22 cellular contexts compared by ENCODE assay signal in genomic region chr17:67042104-67042899, GRCh38. TPM values are rescaled to one million over a fixed set of nuclear protein-coding genes. Genes with fewer than 3 reads are reported as not detected.
"Had no signal": no experiment of that assay in that cellular context is flagged by ENCODE, and none has a peak within 500 bp of the region (broad histone marks: within the 10 kb centered on the region; RNA-seq: fewer than 3 reads in every experiment).

No MANE protein-coding gene starts in this region.

- H3K4me1 Mint-ChIP-seq: activated CD4-positive, alpha-beta T cell treated with anti-CD3 and anti-CD28 coated beads, Interleukin-2, amount 10 ng/mL, durations not matched to agents 7 days and 5 days; activated naive CD4-positive, alpha-beta T cell treated with anti-CD3 and anti-CD28 coated beads, Interleukin-2, amount 50 U/mL, for 24 hours; activated T-helper 17 cell treated with anti-CD3 and anti-CD28 coated beads, Interleukin-2, amount 50 U/mL, for 72 hours had no signal

- H3K4me3 ChIP-seq: left lung, tibial artery, vagina had no signal

- H3K4me3 Mint-ChIP-seq: activated CD4-positive, alpha-beta T cell treated with anti-CD3 and anti-CD28 coated beads, Interleukin-2, amount 10 ng/mL, durations not matched to agents 7 days and 5 days; activated naive CD4-positive, alpha-beta T cell treated with anti-CD3 and anti-CD28 coated beads, Interleukin-2, amount 50 U/mL, for 24 hours; activated T-helper 17 cell treated with anti-CD3 and anti-CD28 coated beads, Interleukin-2, amount 50 U/mL, for 72 hours; brain; endodermal cell; nephron progenitor cell; T-helper 17 cell had no signal

- H3K27me3 Mint-ChIP-seq: activated CD4-positive, alpha-beta T cell treated with anti-CD3 and anti-CD28 coated beads, Interleukin-2, amount 10 ng/mL, durations not matched to agents 7 days and 5 days had no signal

- DNase-seq: activated CD4-positive, alpha-beta T cell treated with anti-CD3 and anti-CD28 coated beads, Interleukin-2, amount 10 ng/mL, durations not matched to agents 7 days and 5 days; activated CD4-positive, CD25-positive, alpha-beta regulatory T cell; activated CD8-positive, alpha-beta memory T cell treated with anti-CD3 and anti-CD28 coated beads for 24 hours; activated T-cell treated with anti-CD3 and anti-CD28 coated beads for 4 hours; cerebellar nuclear complex; dermis blood vessel endothelial cell; endodermal cell; erythroblast; hypothalamus; left lung; nephron progenitor cell; stimulated activated CD4-positive, alpha-beta T cell treated with anti-CD3 and anti-CD28 coated beads, Interleukin-15, amount 100 ng/mL, for 24 hours; stimulated activated CD4-positive, alpha-beta T cell treated with anti-CD3 and anti-CD28 coated beads, Interleukin-4, amount 100 ng/mL, for 4 hours; T-helper 17 cell; tibial artery had no signal

- H3K27ac Mint-ChIP-seq: activated CD4-positive, alpha-beta T cell treated with anti-CD3 and anti-CD28 coated beads, Interleukin-2, amount 10 ng/mL, durations not matched to agents 7 days and 5 days; activated naive CD4-positive, alpha-beta T cell treated with anti-CD3 and anti-CD28 coated beads, Interleukin-2, amount 50 U/mL, for 24 hours; activated T-helper 17 cell treated with anti-CD3 and anti-CD28 coated beads, Interleukin-2, amount 50 U/mL, for 72 hours; endodermal cell; nephron progenitor cell; T-helper 17 cell had no signal

- H3K27ac ChIP-seq: left lung, tibial artery, vagina had no signal

- H3K9me3 ChIP-seq: vagina had no signal

- H3K36me3 ChIP-seq: left lung, tibial artery, vagina had no signal

- ATAC-seq: activated T-helper 17 cell treated with anti-CD3 and anti-CD28 coated beads, Interleukin-2, amount 50 U/mL, for 72 hours; left lung; T-helper 17 cell had no signal

- H3K4me1 ChIP-seq: left lung, tibial artery, vagina had no signal

- H3K27me3 ChIP-seq: left lung, vagina had no signal

RNA-seq across cellular contexts. Expression of gene CACNG1, which starts 2.1 kb away (rescaled TPM):
- total RNA-seq: activated CD4-positive, alpha-beta T cell treated with anti-CD3 and anti-CD28 coated beads, Interleukin-2, amount 10 ng/mL, durations not matched to agents 7 days and 5 days; activated T-helper 17 cell treated with anti-CD3 and anti-CD28 coated beads, Interleukin-2, amount 50 U/mL, for 72 hours; dermis blood vessel endothelial cell; endodermal cell; glomerular endothelial cell; left lung; osteocyte; renal cortical epithelial cell; T-helper 17 cell; vagina had no signal
